ENCODE assay signal across 12 cellular contexts in the genomic region with DNA sequence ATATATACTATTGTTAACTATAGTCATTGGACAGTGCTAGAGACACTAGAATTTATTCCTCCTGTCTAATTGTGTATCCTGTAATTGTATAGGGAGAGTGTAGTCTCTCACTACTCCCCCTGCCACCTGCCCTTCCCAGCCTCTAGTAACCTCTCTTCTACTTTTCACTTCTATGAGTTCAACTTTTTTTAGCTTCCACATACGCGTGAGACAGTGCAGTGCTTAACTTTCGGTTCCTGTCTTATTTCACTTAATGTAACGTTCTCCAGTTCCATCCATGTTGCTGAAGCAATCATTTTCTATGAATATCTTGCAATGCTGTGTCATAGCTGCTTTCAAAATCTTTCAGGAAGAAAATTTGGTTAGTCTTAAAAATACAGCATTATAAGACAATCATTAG. TPM values are rescaled to one million over a fixed set of nuclear protein-coding genes. Genes with fewer than 3 reads are reported as not detected.
DNase-seq lines count a peak whose midpoint lies in the region; ATAC-seq and TF ChIP-seq lines count a peak whose summit lies in the region.
"Had no signal": no experiment of that assay in that cellular context is flagged by ENCODE, and none has a peak within 500 bp of the region (broad histone marks: within the 10 kb centered on the region; RNA-seq: fewer than 3 reads in every experiment).

No MANE protein-coding gene starts in this region.

- TF ChIP-seq POLR2A in esophagus muscularis mucosa (IDR thresholded peaks at IDR 0.05; ENCODE audit: low read depth) = no peak

- peak; percentile 89 for ATAC-seq in GM18519 (IDR thresholded peaks at IDR 0.05; ENCODE audit: low FRiP score, unreplicated experiment)
- peak; percentile 88 for ATAC-seq in GM21723 (IDR thresholded peaks at IDR 0.05; ENCODE audit: unreplicated experiment)
- peak; percentile 85 for ATAC-seq in HG03469 (IDR thresholded peaks at IDR 0.05; ENCODE audit: unreplicated experiment)
- peak; percentile 53 for ATAC-seq in left ventricle myocardium superior
- ATAC-seq in mucosa of descending colon = no peak
- ATAC-seq: activated naive CD8-positive, alpha-beta T cell treated with anti-CD3 and anti-CD28 coated beads, Interleukin-2, amount 50 U/mL, for 24 hours had no signal

- WGBS in esophagus muscularis mucosa = 69% methylated on average over 4 of the region's 4 CpGs

- H3K9me3 ChIP-seq in mucosa of descending colon = no peaks in the 10 kb centered on the region
- H3K9me3 ChIP-seq in esophagus muscularis mucosa = peaks cover 0 to 16% (median 0%) of the 10 kb centered on the region in 4 donors

- intact Hi-C loops in left ventricle myocardium superior (cut with micrococcal nuclease) (no loop called here), mucosa of descending colon (cut with DNase I, micrococcal nuclease) (no loop called here), esophagus muscularis mucosa (cut with DNase I) (no loop called here)

- TF ChIP-seq CTCF in mucosa of descending colon (IDR thresholded peaks at IDR 0.05) = no peak
- no peak for TF ChIP-seq CTCF in esophagus muscularis mucosa (IDR thresholded peaks at IDR 0.05)

- no peak overlapping the region for H3K27ac ChIP-seq in esophagus muscularis mucosa (replicated peaks in 1 of 4)

- H3K27me3 ChIP-seq in esophagus muscularis mucosa = no peaks in the 10 kb centered on the region

- H3K4me1 ChIP-seq in mucosa of descending colon (ENCODE audit: low read depth) = no peaks in the 10 kb centered on the region
- no peaks in the 10 kb centered on the region for H3K4me1 ChIP-seq in esophagus muscularis mucosa

- DNase-seq in left ventricle myocardium superior (no peak), Kasumi-1 (lab: John Stamatoyannopoulos, UW) (no peak), NCI-H2029 (lab: John Stamatoyannopoulos, UW) (no peak), mucosa of descending colon (no peak), esophagus muscularis mucosa (ENCODE audit: extremely low spot score) (no peak)
- DNase-seq: activated naive CD8-positive, alpha-beta T cell treated with anti-CD3 and anti-CD28 coated beads, Interleukin-2, amount 50 U/mL, for 24 hours; CD4-positive, CD25-positive, alpha-beta regulatory T cell had no signal

- TF ChIP-seq EP300 in esophagus muscularis mucosa (IDR thresholded peaks at IDR 0.05) = no peak

- H3K36me3 ChIP-seq in mucosa of descending colon (ENCODE audit: low read depth) = no peaks in the 10 kb centered on the region
- H3K36me3 ChIP-seq in esophagus muscularis mucosa = no peaks in the 10 kb centered on the region

- no peak overlapping the region for H3K4me3 ChIP-seq in mucosa of descending colon
- no peak overlapping the region for H3K4me3 ChIP-seq in esophagus muscularis mucosa

RNA-seq across cellular contexts. Expression of a gene that starts 22.8 kb away (rescaled TPM):
- total RNA-seq in left ventricle myocardium superior (not detected), mucosa of descending colon (not detected), esophagus muscularis mucosa (under 1 TPM in 1 of 4 donors, not detected in 3; 0.11 TPM)
- total RNA-seq: endothelial cell of umbilical vein, pulmonary artery endothelial cell had no signal

RNA-seq across cellular contexts. Expression of a gene that starts 43.4 kb away (rescaled TPM):
- total RNA-seq in left ventricle myocardium superior (783 TPM), mucosa of descending colon (1,000 to 10,000 TPM in 1 of 3 donors, 100 to 1,000 TPM in 1, 10 to 100 TPM in 1; 43.8 to 1,458 (median 121) TPM), esophagus muscularis mucosa (1,000 to 10,000 TPM; 1,001 to 2,170 (median 1,411) TPM)
